In genomic region chr19:13882419-13882795, GRCh38 we compare ENCODE assay signal across 1 cellular context.
TF ChIP-seq lines count a peak whose summit lies in the region.

No MANE protein-coding gene starts in this region.

TF ChIP-seq in H1, 55 proteins besides CTCF, POLR2A, EP300 and RAD21:
- TF ChIP-seq JUND (IDR thresholded peaks at IDR 0.05; ENCODE audit: low read length) (no peak), RFX5 (IDR thresholded peaks at IDR 0.05; ENCODE audit: borderline replicate concordance, low read depth, low read length) (no peak), YY1 (IDR thresholded peaks at IDR 0.05; ENCODE audit: low read depth, low read length) (no peak)
TF ChIP-seq in H1: peak in this region for 0.
